22 cellular contexts compared by ENCODE assay signal in the genomic region with DNA sequence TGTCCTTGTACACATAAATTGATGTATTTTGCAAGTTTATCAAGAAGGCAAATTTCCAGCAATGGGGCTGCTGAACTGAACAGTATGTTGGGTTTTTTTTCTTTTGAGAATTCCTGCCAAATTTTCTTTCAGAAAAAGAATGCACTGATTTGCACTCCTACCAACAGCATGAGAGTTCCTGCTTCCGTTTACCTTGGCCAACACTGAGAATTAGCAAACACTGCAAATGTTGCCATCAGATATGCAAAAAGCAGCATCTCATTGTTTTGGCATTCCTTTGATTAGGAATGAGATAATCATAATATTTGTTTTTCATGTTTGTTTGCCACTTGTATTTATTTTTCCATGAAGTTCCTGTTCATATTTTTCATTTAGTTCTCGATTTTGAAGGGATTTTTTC.
DNase-seq lines count a peak whose midpoint lies in the region; ATAC-seq and TF ChIP-seq lines count a peak whose summit lies in the region.
"Had no signal": no experiment of that assay in that cellular context is flagged by ENCODE, and none has a peak within 500 bp of the region (broad histone marks: within the 10 kb centered on the region; RNA-seq: fewer than 3 reads in every experiment).

No MANE protein-coding gene starts in this region.

- TF ChIP-seq CTCF in LNCaP clone FGC (IDR thresholded peaks at IDR 0.05; ENCODE audit: control insufficient read depth, extremely low read depth, insufficient read depth) = no peak

- H3K4me3 ChIP-seq in LNCaP clone FGC (ENCODE audit: low read depth, low read length) = no peak overlapping the region
- H3K4me3 ChIP-seq: PC-9 had no signal

- no peak for ATAC-seq in HG02981 (IDR thresholded peaks at IDR 0.05; ENCODE audit: unreplicated experiment)
- no peak for ATAC-seq in GM19455 (IDR thresholded peaks at IDR 0.05; ENCODE audit: unreplicated experiment)
- ATAC-seq in GM21367 (IDR thresholded peaks at IDR 0.05; ENCODE audit: unreplicated experiment) = no peak
- ATAC-seq: SK-N-SH treated with all-trans-retinoic acid at 6 μM for 48 hours had no signal

- peak; percentile 23 for DNase-seq in DMS53 (lab: John Stamatoyannopoulos, UW)
- no peak for DNase-seq in DMS53 treated with DMSO at 0.1 percent for 48 hours (lab: John Stamatoyannopoulos, UW; ENCODE audit: unreplicated experiment)
- peak; percentile 96 for DNase-seq in LNCaP clone FGC (ENCODE audit: low read depth)
- peak; percentile 32 for DNase-seq in astrocyte of the hippocampus (ENCODE audit: low read depth, low spot score)
- peak; percentile 23 for DNase-seq in mucosa of gallbladder (ENCODE audit: low spot score)
- DNase-seq: 8988T; Caco-2; CD4-positive, alpha-beta T cell; EL; GOT3; KBM-7; NCI-H1417; NCI-H187 treated with DMSO at 0.1 percent for 48 hours; NCI-H2171; NCI-H510A treated with DMSO at 0.1 percent for 48 hours; NCI-H82; PC-9; SIG-M5 had no signal
